Comparison of ENCODE assay signal across 8 cellular contexts in genomic region chr15:74631935-74632560, GRCh38. TPM values are rescaled to one million over a fixed set of nuclear protein-coding genes. Genes with fewer than 3 reads are reported as not detected.
DNase-seq lines count a peak whose midpoint lies in the region; ATAC-seq, FAIRE-seq and TF ChIP-seq lines count a peak whose summit lies in the region.

No MANE protein-coding gene starts in this region.

- TF ChIP-seq POLR2A in GM12892 (IDR thresholded peaks at IDR 0.05; ENCODE audit: low read depth, low read length) = no peak
- TF ChIP-seq POLR2A in vagina (IDR thresholded peaks at IDR 0.05) = no peak

- no peaks in the 10 kb centered on the region for H3K9me3 ChIP-seq in vagina

- peaks cover 33% of the 10 kb centered on the region for H3K36me3 Mint-ChIP-seq in activated T-cell treated with anti-CD3 and anti-CD28 coated beads, Interleukin-2, amount 50 U/mL, for 4 hours (ENCODE audit: insufficient read depth)

- intact Hi-C loops in vagina (cut with DNase I) = loop anchor here (5.0 kb wide), 1 partner anchor 135 kb away; no protein-coding TSS in a partner anchor

- H3K4me1 Mint-ChIP-seq in activated T-cell treated with anti-CD3 and anti-CD28 coated beads, Interleukin-2, amount 50 U/mL, for 4 hours (ENCODE audit: low read depth) = peaks cover 6% of the 10 kb centered on the region

- in situ Hi-C loops in ACHN (cut with HindIII; ENCODE audit: low pct_ligation_motif_present, low pct_unique_long_range_greater_than_20kb, low sequenced_read_pairs) = loop anchor here (25.0 kb wide), 1 partner anchor 130 kb away; no protein-coding TSS in a partner anchor

- H3K36me3 ChIP-seq in vagina = peaks cover 0 to 68% of the 10 kb centered on the region in 2 donors

- TF ChIP-seq CTCF in fibroblast of pulmonary artery (IDR thresholded peaks at IDR 0.05; ENCODE audit: low read length, missing control alignments) (peak; percentile 96), omental fat pad (IDR thresholded peaks at IDR 0.05) (no peak), vagina (IDR thresholded peaks at IDR 0.05) (peak; percentile 40 to 65 (median 43))

- no peaks in the 10 kb centered on the region for H3K4me1 ChIP-seq in vagina

- H3K27me3 ChIP-seq in vagina = no peaks in the 10 kb centered on the region

- peak; percentile 55 to 66 for ATAC-seq in activated T-cell treated with anti-CD3 and anti-CD28 coated beads, Interleukin-2, amount 50 U/mL, for 4 hours
- ATAC-seq in omental fat pad (ENCODE audit: low FRiP score) (no peak), GM21526 (IDR thresholded peaks at IDR 0.05; ENCODE audit: low FRiP score, unreplicated experiment) (no peak)

- H3K27me3 Mint-ChIP-seq in activated T-cell treated with anti-CD3 and anti-CD28 coated beads, Interleukin-2, amount 50 U/mL, for 4 hours (ENCODE audit: low read depth) = no peaks in the 10 kb centered on the region

- FAIRE-seq in GM12892 (lab: Jason Lieb, UNC) = peak; percentile 93

- no peak overlapping the region for H3K4me3 Mint-ChIP-seq in activated T-cell treated with anti-CD3 and anti-CD28 coated beads, Interleukin-2, amount 50 U/mL, for 4 hours

- no peak overlapping the region for H3K4me3 ChIP-seq in fibroblast of pulmonary artery (replicated peaks; ENCODE audit: low read depth, low read length)
- H3K4me3 ChIP-seq in vagina = no peak overlapping the region

- no peak overlapping the region for H3K27ac ChIP-seq in vagina

- H3K9me3 Mint-ChIP-seq in activated T-cell treated with anti-CD3 and anti-CD28 coated beads, Interleukin-2, amount 50 U/mL, for 4 hours = no peaks in the 10 kb centered on the region

- DNase-seq in ACHN (peak; percentile 39), GM12892 (ENCODE audit: insufficient read length) (peak; percentile 73), OCI-M1 (lab: John Stamatoyannopoulos, UW) (peak; percentile 71), fibroblast of pulmonary artery (ENCODE audit: low read depth) (peak; percentile 62), omental fat pad (ENCODE audit: low spot score) (peak; percentile 64), vagina (ENCODE audit: extremely low spot score in 2 of 2) (no peak)
- DNase-seq in activated T-cell treated with anti-CD3 and anti-CD28 coated beads, Interleukin-2, amount 50 U/mL, for 4 hours = peak; percentile 46

RNA-seq across cellular contexts. Expression of gene CLK3, which starts 16.4 kb away (rescaled TPM):
- polyA plus RNA-seq in GM12892 (2012; ENCODE audit: missing spikeins) = 57.7 TPM
- 10 to 100 TPM; 74.0 to 78.2 (median 74.8) TPM for total RNA-seq in activated T-cell treated with anti-CD3 and anti-CD28 coated beads, Interleukin-2, amount 50 U/mL, for 4 hours
- total RNA-seq in omental fat pad = 100 to 1,000 TPM in 2 of 4 donors, 10 to 100 TPM in 2; 83.8 to 153 (median 103) TPM
- total RNA-seq in vagina = 89.1 TPM

Comparison
In these comparisons a context has a peak if more than half of its experiments do, and no peak if none do; other contexts are left out.
1. DNase-seq: peak in ACHN (single experiment), GM12892 (single experiment), OCI-M1 (single experiment), activated T-cell treated with anti-CD3 and anti-CD28 coated beads, Interleukin-2, amount 50 U/mL, for 4 hours (single experiment), fibroblast of pulmonary artery (single experiment) and omental fat pad (single experiment); none in vagina (0 of 2).
2. ATAC-seq: peak in activated T-cell treated with anti-CD3 and anti-CD28 coated beads, Interleukin-2, amount 50 U/mL, for 4 hours (2 of 2); none in omental fat pad (single experiment) and GM21526 (single experiment).
3. CTCF ChIP-seq: peak in fibroblast of pulmonary artery (single experiment) and vagina (3 of 3); none in omental fat pad (0 of 3).